Comparison of ENCODE assay signal across 8 cellular contexts in genomic region chr17:75784473-75785015, GRCh38. TPM values are rescaled to one million over a fixed set of nuclear protein-coding genes. Genes with fewer than 3 reads are reported as not detected.
DNase-seq lines count a peak whose midpoint lies in the region; ATAC-seq lines count a peak whose summit lies in the region.

Gene UNK (plus strand): TSS chr17:75784806. CDS start chr17:75784881, 75 bp downstream.

- peaks cover 12% of the 10 kb centered on the region for H3K36me3 Mint-ChIP-seq in activated CD4-positive, alpha-beta T cell treated with anti-CD3 and anti-CD28 coated beads, Interleukin-2, amount 10 ng/mL, durations not matched to agents 24 days and 14 days (ENCODE audit: low read depth)

- peaks cover 44% of the 10 kb centered on the region for H3K4me1 Mint-ChIP-seq in activated CD4-positive, alpha-beta T cell treated with anti-CD3 and anti-CD28 coated beads, Interleukin-2, amount 10 ng/mL, durations not matched to agents 24 days and 14 days

- intact Hi-C loops in activated CD4-positive, alpha-beta T cell treated with anti-CD3 and anti-CD28 coated beads, Interleukin-2, amount 10 ng/mL, durations not matched to agents 24 days and 14 days (cut with micrococcal nuclease) = loop anchor here (1.0 to 10.0 kb wide), 6 partner anchors 71 to 1350 kb away; partner anchors contain the start of genes GGA3, JPT1, MRPS7 and UBALD2

- peak within 1 kb of the TSS; percentile 100 for H3K27ac ChIP-seq in cingulate gyrus (ENCODE audit: low read depth, low read length)

- ATAC-seq in GM19395 (IDR thresholded peaks at IDR 0.05; ENCODE audit: unreplicated experiment) (peak; percentile 60), HG03521 (IDR thresholded peaks at IDR 0.05; ENCODE audit: unreplicated experiment) (peak; percentile 61)

- H3K4me3 Mint-ChIP-seq in activated CD4-positive, alpha-beta T cell treated with anti-CD3 and anti-CD28 coated beads, Interleukin-2, amount 10 ng/mL, durations not matched to agents 24 days and 14 days = peak within 1 kb of the TSS; percentile 93

- peaks cover 3% of the 10 kb centered on the region for H3K27me3 Mint-ChIP-seq in activated CD4-positive, alpha-beta T cell treated with anti-CD3 and anti-CD28 coated beads, Interleukin-2, amount 10 ng/mL, durations not matched to agents 24 days and 14 days

- DNase-seq in Ammon's horn (ENCODE audit: low spot score) (peak; percentile 99), NCI-H69 (lab: John Stamatoyannopoulos, UW) (peak; percentile 100), kidney glomerular epithelial cell (lab: John Stamatoyannopoulos, UW) (peak; percentile 98)
- peak; percentile 98 for DNase-seq in activated CD4-positive, alpha-beta T cell treated with anti-CD3 and anti-CD28 coated beads, Interleukin-2, amount 10 ng/mL, durations not matched to agents 24 days and 14 days
- peak; percentile 95 for DNase-seq in stimulated activated CD4-positive, alpha-beta T cell treated with anti-CD3 and anti-CD28 coated beads, Interleukin-15, amount 100 ng/mL, for 24 hours

- peak within 1 kb of the TSS; percentile 100 for H3K27ac Mint-ChIP-seq in activated CD4-positive, alpha-beta T cell treated with anti-CD3 and anti-CD28 coated beads, Interleukin-2, amount 10 ng/mL, durations not matched to agents 24 days and 14 days

- H3K9me3 Mint-ChIP-seq in activated CD4-positive, alpha-beta T cell treated with anti-CD3 and anti-CD28 coated beads, Interleukin-2, amount 10 ng/mL, durations not matched to agents 24 days and 14 days = no peaks in the 10 kb centered on the region

RNA-seq across cellular contexts. Expression of gene UNK, which starts in this region (rescaled TPM):
- 28.9 and 30.0 TPM in 2 replicates for total RNA-seq in activated CD4-positive, alpha-beta T cell treated with anti-CD3 and anti-CD28 coated beads, Interleukin-2, amount 10 ng/mL, durations not matched to agents 24 days and 14 days

Comparison
In these comparisons a context has a peak if more than half of its experiments do, and no peak if none do; other contexts are left out.
1. Peak in every context shown above with its lines: DNase-seq, ATAC-seq and H3K27ac ChIP-seq.